Comparison of ENCODE assay signal across 18 cellular contexts in genomic region chr7:17384400-17384799, GRCh38.
A peak's percentile ranks its signal among the peaks of the same experiment; 100 is the strongest.
DNase-seq lines count a peak whose midpoint lies in the region; ATAC-seq and TF ChIP-seq lines count a peak whose summit lies in the region.
"Had no signal": no experiment of that assay in that cellular context is flagged by ENCODE, and none has a peak within 500 bp of the region (broad histone marks: within the 10 kb centered on the region; RNA-seq: fewer than 3 reads in every experiment).

No MANE protein-coding gene starts in this region.

- H3K27me3 ChIP-seq in GM23338 (ENCODE audit: insufficient read depth) (no peaks in the 10 kb centered on the region), PC-9 (ENCODE audit: insufficient read depth, low read depth) (no peaks in the 10 kb centered on the region), iPS DF 6.9 (ENCODE audit: control insufficient read depth, insufficient read depth, low read length) (no peaks in the 10 kb centered on the region)

- TF ChIP-seq CTCF in GM23338 (conservative IDR thresholded peaks at IDR 0.05; ENCODE audit: low read depth in 2 of 2) (no peak), PC-9 (conservative IDR thresholded peaks at IDR 0.05) (no peak)

- no peak overlapping the region for H3K27ac Mint-ChIP-seq in GM23338
- no peak overlapping the region for H3K27ac Mint-ChIP-seq in activated CD8-positive, alpha-beta memory T cell treated with anti-CD3 and anti-CD28 coated beads, Interleukin-2, amount 10 ng/mL, durations not matched to agents 7 days and 5 days
- H3K27ac Mint-ChIP-seq: CD4-positive, CD25-positive, alpha-beta regulatory T cell had no signal

- no peaks in the 10 kb centered on the region for H3K36me3 ChIP-seq in GM23338 (ENCODE audit: insufficient read depth)
- H3K36me3 ChIP-seq in PC-9 (ENCODE audit: low read depth), result no peaks in the 10 kb centered on the region
- no peaks in the 10 kb centered on the region for H3K36me3 ChIP-seq in iPS DF 6.9 (ENCODE audit: control insufficient read depth, insufficient read depth, low read length)

- no peak overlapping the region for H3K4me3 ChIP-seq in GM23338
- H3K4me3 ChIP-seq in PC-9, result no peak overlapping the region
- no peak overlapping the region for H3K4me3 ChIP-seq in iPS DF 6.9 (ENCODE audit: low read length)
- H3K4me3 ChIP-seq: GM23248 had no signal

- H3K4me1 ChIP-seq in GM23338 (ENCODE audit: insufficient read depth) (peaks cover 12% of the 10 kb centered on the region), PC-9 (replicated peaks; ENCODE audit: insufficient read depth) (peaks cover 10% of the 10 kb centered on the region), iPS DF 6.9 (ENCODE audit: control insufficient read depth, insufficient read depth, low read length) (no peaks in the 10 kb centered on the region)

- H3K4me2 ChIP-seq in GM23338 (0 out of 2 replicates have a peak overlapping the region, but pooled peaks have one; percentile 7), PC-9 (peak overlapping the region; percentile 9; the same call in 1 of the 2 replicates)

- DNase-seq in GM23338 (ENCODE audit: low spot score) (peak; percentile 24), HT-29 (ENCODE audit: low spot score) (peak; percentile 18), PC-9 (peak in 1 of 2 experiments; percentile 32), iPS DF 6.9 (ENCODE audit: low read depth, low spot score) (peak; percentile 11), COLO829 (ENCODE audit: low spot score) (no peak), NCI-H774 (lab: John Stamatoyannopoulos, UW) (no peak)
- no peak for DNase-seq in activated CD8-positive, alpha-beta memory T cell treated with anti-CD3 and anti-CD28 coated beads, Interleukin-2, amount 10 ng/mL, durations not matched to agents 7 days and 5 days
- DNase-seq: CD4-positive, CD25-positive, alpha-beta regulatory T cell; COR-L47; DMS 273 treated with DMSO at 0.1 percent for 48 hours; GM23248; Karpas-422; NCI-H1694; NCI-H2081; NCI-H446 treated with DMSO at 0.1 percent for 48 hours; NCI-H82; OCI-M1; Right ventricle myocardium superior had no signal

- H3K36me3 Mint-ChIP-seq in GM23338 (ENCODE audit: low read depth), result peaks cover 4% of the 10 kb centered on the region; the same call in 1 of the 3 replicates
- no peaks in the 10 kb centered on the region for H3K36me3 Mint-ChIP-seq in activated CD8-positive, alpha-beta memory T cell treated with anti-CD3 and anti-CD28 coated beads, Interleukin-2, amount 10 ng/mL, durations not matched to agents 7 days and 5 days
- H3K36me3 Mint-ChIP-seq: CD4-positive, CD25-positive, alpha-beta regulatory T cell had no signal

- CTCF ChIA-PET in PC-9 (lab: Charles Lee), result no interaction called here
- CTCF ChIA-PET in activated CD8-positive, alpha-beta memory T cell treated with anti-CD3 and anti-CD28 coated beads, Interleukin-2, amount 10 ng/mL, durations not matched to agents 7 days and 5 days (lab: Charles Lee), result no interaction called here

- no peak overlapping the region for H3K4me3 Mint-ChIP-seq in GM23338
- H3K4me3 Mint-ChIP-seq in activated CD8-positive, alpha-beta memory T cell treated with anti-CD3 and anti-CD28 coated beads, Interleukin-2, amount 10 ng/mL, durations not matched to agents 7 days and 5 days, result no peak overlapping the region
- H3K4me3 Mint-ChIP-seq: CD4-positive, CD25-positive, alpha-beta regulatory T cell had no signal

- H3K27ac ChIP-seq in GM23338 (ENCODE audit: low read depth) (no peak overlapping the region), PC-9 (no peak overlapping the region), iPS DF 6.9 (ENCODE audit: low read length) (no peak overlapping the region)
- H3K27ac ChIP-seq: GM23248 had no signal

- intact Hi-C loops in PC-9 (cut with micrococcal nuclease; ENCODE audit: unreplicated experiment), result no loop called here

- H3K27me3 Mint-ChIP-seq in GM23338 (ENCODE audit: insufficient read depth, low read depth, poor library complexity), result no peaks in the 10 kb centered on the region
- peaks cover 3% of the 10 kb centered on the region for H3K27me3 Mint-ChIP-seq in activated CD8-positive, alpha-beta memory T cell treated with anti-CD3 and anti-CD28 coated beads, Interleukin-2, amount 10 ng/mL, durations not matched to agents 7 days and 5 days

- no CpG with 5 or more reads among the region's 1 CpG for WGBS in iPS DF 6.9 (ENCODE audit: insufficient coverage, insufficient read length)

- H3K79me2 ChIP-seq in GM23338 (replicated peaks; ENCODE audit: insufficient read depth), result no peaks in the 10 kb centered on the region
- H3K79me2 ChIP-seq in PC-9 (ENCODE audit: low read depth), result no peaks in the 10 kb centered on the region

- no TSS peak for BruUV-seq in PC-9 (replicated peaks; lab: Mats Ljungman, UMichigan)

- H3K4me1 Mint-ChIP-seq in GM23338, result peaks cover 16% of the 10 kb centered on the region; the same call in 2 of the 3 replicates
- H3K4me1 Mint-ChIP-seq in activated CD8-positive, alpha-beta memory T cell treated with anti-CD3 and anti-CD28 coated beads, Interleukin-2, amount 10 ng/mL, durations not matched to agents 7 days and 5 days, result no peaks in the 10 kb centered on the region
- H3K4me1 Mint-ChIP-seq: CD4-positive, CD25-positive, alpha-beta regulatory T cell had no signal

- H2AFZ ChIP-seq in GM23338 (no peak overlapping the region), PC-9 (peak overlapping the region; percentile 57)
- H2AFZ ChIP-seq: GM23248 had no signal

- H3F3A ChIP-seq in GM23338 (replicated peaks; ENCODE audit: low read depth), result no peaks in the 10 kb centered on the region
- H3F3A ChIP-seq in PC-9 (ENCODE audit: insufficient read depth, low read depth), result no peaks in the 10 kb centered on the region; the same call in 1 of the 2 replicates

- H3K9me3 ChIP-seq in PC-9 (ENCODE audit: insufficient read depth, low read depth) (peaks cover 8% of the 10 kb centered on the region), iPS DF 6.9 (ENCODE audit: control insufficient read depth, insufficient read depth, low read length) (no peaks in the 10 kb centered on the region)

- POLR2A ChIA-PET in PC-9 (lab: Charles Lee; ENCODE audit: unreplicated experiment), result no interaction called here

- H4K20me1 ChIP-seq in GM23338 (replicated peaks; ENCODE audit: insufficient read depth) (no peaks in the 10 kb centered on the region), PC-9 (ENCODE audit: insufficient read depth) (no peaks in the 10 kb centered on the region)

- ATAC-seq in GM23338, result no peak
- ATAC-seq in activated CD8-positive, alpha-beta memory T cell treated with anti-CD3 and anti-CD28 coated beads, Interleukin-2, amount 10 ng/mL, durations not matched to agents 7 days and 5 days, result no peak

- H3K9me3 Mint-ChIP-seq in GM23338, result peaks cover 4% of the 10 kb centered on the region; the same call in 2 of the 3 replicates
- H3K9me3 Mint-ChIP-seq in activated CD8-positive, alpha-beta memory T cell treated with anti-CD3 and anti-CD28 coated beads, Interleukin-2, amount 10 ng/mL, durations not matched to agents 7 days and 5 days (ENCODE audit: low read depth), result no peaks in the 10 kb centered on the region
- H3K9me3 Mint-ChIP-seq: CD4-positive, CD25-positive, alpha-beta regulatory T cell had no signal

- H3K9me2 ChIP-seq in GM23338 (ENCODE audit: insufficient read depth) (no peaks in the 10 kb centered on the region), PC-9 (ENCODE audit: insufficient read depth) (no peaks in the 10 kb centered on the region)

Comparison
In these comparisons a context has a peak if more than half of its experiments do, and no peak if none do; other contexts are left out.
1. DNase-seq: peak in GM23338 (single experiment), HT-29 (single experiment) and iPS DF 6.9 (single experiment); none in COLO829 (single experiment), activated CD8-positive, alpha-beta memory T cell treated with anti-CD3 and anti-CD28 coated beads, Interleukin-2, amount 10 ng/mL, durations not matched to agents 7 days and 5 days (single experiment) and NCI-H774 (single experiment).